ENCODE assay signal across 1 cellular context in genomic region chr22:29605236-29605850, GRCh38.
TF ChIP-seq lines count a peak whose summit lies in the region.

No MANE protein-coding gene starts in this region.

TF ChIP-seq in HCT116, 20 proteins besides CTCF, POLR2A, EP300 and RAD21 (continued from another document):
- TF ChIP-seq REST (IDR thresholded peaks at IDR 0.05; ENCODE audit: low read depth) (no peak), JUND (IDR thresholded peaks at IDR 0.05) (no peak), YY1 (IDR thresholded peaks at IDR 0.05; ENCODE audit: extremely low read depth, insufficient replicate concordance, low read depth, low read length) (no peak), TCF7L2 (IDR thresholded peaks at IDR 0.05; ENCODE audit: borderline replicate concordance, extremely low read depth, insufficient read depth, insufficient read length) (no peak), EGR1 (IDR thresholded peaks at IDR 0.05; ENCODE audit: low read depth) (no peak), EZH2phosphoT487 (IDR thresholded peaks at IDR 0.05; ENCODE audit: borderline replicate concordance) (no peak), CBX3 (IDR thresholded peaks at IDR 0.05; ENCODE audit: low read depth) (no peak)
